ENCODE assay signal across 9 cellular contexts in the genomic region with DNA sequence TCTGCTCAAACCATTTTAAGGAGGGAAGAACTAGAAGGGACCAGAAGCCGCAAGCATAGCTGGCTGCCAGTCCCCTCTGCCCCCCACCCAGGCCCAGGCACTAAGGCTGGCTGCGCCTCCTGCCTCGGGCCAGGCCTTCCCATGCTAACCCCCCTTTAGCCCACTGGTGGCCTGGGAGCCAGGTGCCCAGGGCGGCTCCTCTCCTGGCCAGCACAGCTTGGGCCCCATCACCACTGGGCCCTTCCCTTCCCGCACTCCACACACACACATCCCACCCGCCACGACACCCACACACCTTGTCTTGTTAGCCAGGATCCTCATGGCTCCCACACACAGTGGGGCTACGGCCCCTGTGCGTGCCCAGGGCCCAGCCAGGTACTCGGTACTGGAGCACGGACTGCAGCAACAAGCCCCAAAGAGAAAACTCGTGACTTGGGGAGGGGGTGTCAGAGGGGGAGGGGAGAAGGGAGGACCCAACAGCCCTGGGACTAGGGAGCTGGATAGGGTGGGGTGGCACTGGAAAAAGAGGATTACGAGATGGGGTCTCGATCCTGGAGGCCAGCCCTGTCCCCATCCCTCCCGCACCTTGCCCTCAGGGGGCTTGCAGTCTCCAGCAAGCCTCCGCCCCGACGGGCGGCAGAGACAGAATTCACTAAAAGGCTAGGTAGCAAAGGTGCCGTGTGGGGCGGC. TPM values are rescaled to one million over a fixed set of nuclear protein-coding genes. Genes with fewer than 3 reads are reported as not detected.
A peak's percentile ranks its signal among the peaks of the same experiment; 100 is the strongest.
DNase-seq lines count a peak whose midpoint lies in the region; ATAC-seq, FAIRE-seq and TF ChIP-seq lines count a peak whose summit lies in the region.
"Had no signal": no experiment of that assay in that cellular context is flagged by ENCODE, and none has a peak within 500 bp of the region (broad histone marks: within the 10 kb centered on the region; RNA-seq: fewer than 3 reads in every experiment).

No MANE protein-coding gene starts in this region.

- H3K4me3 Mint-ChIP-seq in MCF 10A (ENCODE audit: unreplicated experiment): peak overlapping the region; percentile 79

- DNase-seq in MCF 10A (ENCODE audit: unreplicated experiment) (no peak), kidney (no peak), NOMO-1 treated with dmso at 0.1 percent for 144 hours (lab: John Stamatoyannopoulos, UW; ENCODE audit: unreplicated experiment) (no peak), T1000 (lab: John Stamatoyannopoulos, UW) (no peak), hippocampal formation (lab: John Stamatoyannopoulos, UW) (no peak)

- H3K27me3 Mint-ChIP-seq in MCF 10A (ENCODE audit: insufficient read depth, unreplicated experiment): no peaks in the 10 kb centered on the region

- ATAC-seq in HG03565 (IDR thresholded peaks at IDR 0.05; ENCODE audit: unreplicated experiment): no peak

- H3K4me1 ChIP-seq in HUES64 (ENCODE audit: insufficient read depth, low read length): peaks cover 52% of the 10 kb centered on the region
- H3K4me1 ChIP-seq in kidney (ENCODE audit: control insufficient read depth in 1 of 2, insufficient read depth in 1 of 2, low read depth in 1 of 2, low read length in 2 of 2): peaks cover 55 to 60% of the 10 kb centered on the region in 2 donors
- H3K4me1 ChIP-seq in subcutaneous abdominal adipose tissue (ENCODE audit: control insufficient read depth in 5 of 5, insufficient read depth in 5 of 5, low read length in 5 of 5): peaks cover 24 to 77% (median 74%) of the 10 kb centered on the region in 5 donors

- H3K27ac Mint-ChIP-seq in MCF 10A (ENCODE audit: low read depth, unreplicated experiment): peak overlapping the region; percentile 78

- H3K36me3 ChIP-seq in HUES64 (ENCODE audit: insufficient read depth, low read length): peaks cover 26% of the 10 kb centered on the region
- peaks cover 3 to 19% of the 10 kb centered on the region in 2 donors for H3K36me3 ChIP-seq in kidney (ENCODE audit: control insufficient read depth in 1 of 2, insufficient read depth in 2 of 2, low read length in 2 of 2)
- H3K36me3 ChIP-seq in subcutaneous abdominal adipose tissue (ENCODE audit: control insufficient read depth in 5 of 5, insufficient read depth in 5 of 5, low read length in 5 of 5): peaks cover 0 to 31% (median 24%) of the 10 kb centered on the region in 5 donors

- POLR2A ChIA-PET in MCF 10A (lab: Yijun Ruan, JAX): interaction anchor here (0.6 to 4.5 kb wide), 8 partner anchors 88 to 242 kb away, joined by 3 to 56 read pairs (median 3); partner anchors contain the start of genes CENATAC, DDX6 and TRAPPC4

- BruUV-seq in MCF 10A (replicated peaks; lab: Mats Ljungman, UMichigan): TSS peak; percentile 73

- no peak for TF ChIP-seq CTCF in MCF 10A (IDR thresholded peaks at IDR 0.05; ENCODE audit: unreplicated experiment)
- TF ChIP-seq CTCF in kidney (IDR thresholded peaks at IDR 0.05; ENCODE audit: borderline replicate concordance, extremely low read depth, insufficient read depth): no peak

- peaks cover 49% of the 10 kb centered on the region for H3K36me3 Mint-ChIP-seq in MCF 10A (ENCODE audit: insufficient read depth, unreplicated experiment)

- intact Hi-C loops in MCF 10A (cut with micrococcal nuclease): loop anchor here (5.0 kb wide), 2 partner anchors 108 to 117 kb away; partner anchors contain the start of genes DDX6, RPS25 and TRAPPC4
- intact Hi-C loops in kidney (cut with DNase I): no loop called here

- peak overlapping the region; percentile 80 for H3K9ac ChIP-seq in HUES64 (ENCODE audit: low read depth, low read length)
- peak overlapping the region; percentile 33 to 69 for H3K9ac ChIP-seq in kidney (ENCODE audit: low read length in 2 of 2)
- peak overlapping the region in 4 of 5 donors; percentile 48 to 77 (median 68) for H3K9ac ChIP-seq in subcutaneous abdominal adipose tissue (ENCODE audit: low read length in 5 of 5)

- peak overlapping the region; percentile 98 for H3K27ac ChIP-seq in HUES64 (ENCODE audit: low read depth, low read length)
- H3K27ac ChIP-seq in kidney (ENCODE audit: low read depth in 2 of 2, low read length in 2 of 2): peak overlapping the region; percentile 51 to 93
- H3K27ac ChIP-seq in subcutaneous abdominal adipose tissue (ENCODE audit: low read depth, low read length): peak overlapping the region; percentile 90

- FAIRE-seq in kidney (lab: Jason Lieb, UNC): no peak
- FAIRE-seq: colon had no signal

- H3K27me3 ChIP-seq in HUES64 (ENCODE audit: insufficient read depth, low read length): no peaks in the 10 kb centered on the region
- H3K27me3 ChIP-seq in subcutaneous abdominal adipose tissue (ENCODE audit: control insufficient read depth in 5 of 5, insufficient read depth in 4 of 5, low read length in 5 of 5): no peaks in the 10 kb centered on the region

- no peaks in the 10 kb centered on the region for H3K9me3 Mint-ChIP-seq in MCF 10A (ENCODE audit: unreplicated experiment)

- H3K9me3 ChIP-seq in HUES64 (ENCODE audit: insufficient read depth, low read depth, low read length): no peaks in the 10 kb centered on the region
- H3K9me3 ChIP-seq in kidney (ENCODE audit: control insufficient read depth in 1 of 2, low read length in 2 of 2): no peaks in the 10 kb centered on the region
- H3K9me3 ChIP-seq in subcutaneous abdominal adipose tissue (ENCODE audit: control insufficient read depth in 5 of 5, low read length in 5 of 5): no peaks in the 10 kb centered on the region

- peak overlapping the region; percentile 47 for H3K4me3 ChIP-seq in HUES64 (ENCODE audit: low read length)
- peak overlapping the region in 1 of 2 donors; percentile 54 for H3K4me3 ChIP-seq in kidney (ENCODE audit: low read length in 2 of 2)
- peak overlapping the region in 4 of 5 donors; percentile 50 to 59 (median 56) for H3K4me3 ChIP-seq in subcutaneous abdominal adipose tissue (ENCODE audit: low read depth in 1 of 5, low read length in 5 of 5)

- CTCF ChIA-PET in MCF 10A (lab: Yijun Ruan, JAX): interaction anchor here (0.6 to 1.3 kb wide), 7 partner anchors 19 to 435 kb away, joined by 3 to 7 read pairs (median 4); no protein-coding TSS in a partner anchor

- 11% methylated on average over 21 of the region's 21 CpGs for WGBS in HUES64

- peaks cover 59% of the 10 kb centered on the region for H3K4me1 Mint-ChIP-seq in MCF 10A (ENCODE audit: insufficient read depth, unreplicated experiment)

RNA-seq across cellular contexts. Expression of gene BCL9L, which starts 16.0 kb away (rescaled TPM):
- 21.5 TPM for polyA plus RNA-seq in HUES64 (2013, experiment 1 of 2)
- 21.7 TPM for polyA plus RNA-seq in HUES64 (2013, experiment 2 of 2)
- total RNA-seq in MCF 10A (2022): 91.6 and 121 TPM in 2 replicates
- total RNA-seq in kidney: 57.5 TPM
- 5.0 TPM for polyA plus RNA-seq in kidney (ENCODE audit: insufficient read depth, low read depth, low replicate concordance)

RNA-seq across cellular contexts. Expression of gene CXCR5, which starts 26.1 kb away (rescaled TPM):
- polyA plus RNA-seq in HUES64 (2013, experiment 1 of 2): not detected
- not detected for polyA plus RNA-seq in HUES64 (2013, experiment 2 of 2)
- not detected in 2 replicates for total RNA-seq in MCF 10A (2022)
- total RNA-seq in kidney: 1.1 TPM
- not detected for polyA plus RNA-seq in kidney (ENCODE audit: insufficient read depth, low read depth, low replicate concordance)

RNA-seq across cellular contexts. Expression of gene UPK2, which starts 46.3 kb away (rescaled TPM):
- not detected for polyA plus RNA-seq in HUES64 (2013, experiment 1 of 2)
- not detected for polyA plus RNA-seq in HUES64 (2013, experiment 2 of 2)
- not detected in 2 replicates for total RNA-seq in MCF 10A (2022)
- not detected for total RNA-seq in kidney
- polyA plus RNA-seq in kidney (ENCODE audit: insufficient read depth, low read depth, low replicate concordance): not detected
